ENCODE assay signal across 1 cellular context in genomic region chr4:114921790-114922581, GRCh38.
TF ChIP-seq lines count a peak whose summit lies in the region.

No MANE protein-coding gene starts in this region.

TF ChIP-seq in HEK293, 187 proteins besides CTCF, POLR2A, EP300 and RAD21 (continued from another document and continues in another):
- TF ChIP-seq ZBTB17 (tag by site-specific recombination; IDR thresholded peaks at IDR 0.05) (peak; percentile 47), MEIS1 (CRISPR knock-in tag; IDR thresholded peaks at IDR 0.05; ENCODE audit: borderline replicate concordance) (no peak), TRIM28 (IDR thresholded peaks at IDR 0.05; ENCODE audit: borderline replicate concordance, low read length) (peak; percentile 61), ZNF138 (tag by site-specific recombination; IDR thresholded peaks at IDR 0.05; ENCODE audit: borderline replicate concordance) (no peak), ZNF174 (tag by site-specific recombination; IDR thresholded peaks at IDR 0.05) (no peak), ZNF2 (tag by site-specific recombination; IDR thresholded peaks at IDR 0.05) (peak; percentile 42; the same call in 1 of the 2 replicates), ZBTB7A (tag by site-specific recombination; IDR thresholded peaks at IDR 0.05; ENCODE audit: low read depth) (no peak), ZFP69B (tag by site-specific recombination; IDR thresholded peaks at IDR 0.05) (no peak), ZNF561 (tag by site-specific recombination; IDR thresholded peaks at IDR 0.05; ENCODE audit: borderline replicate concordance) (no peak), ZNF140 (tag by site-specific recombination; IDR thresholded peaks at IDR 0.05) (no peak), ZNF211 (tag by site-specific recombination; IDR thresholded peaks at IDR 0.05; ENCODE audit: low read depth) (no peak), ZNF398 (tag by site-specific recombination; IDR thresholded peaks at IDR 0.05) (no peak), ZNF433 (tag by site-specific recombination; IDR thresholded peaks at IDR 0.05; ENCODE audit: low read depth) (no peak), ZNF658 (tag by site-specific recombination; IDR thresholded peaks at IDR 0.05) (no peak), ZNF548 (tag by site-specific recombination; IDR thresholded peaks at IDR 0.05) (no peak), ZNF510 (tag by site-specific recombination; IDR thresholded peaks at IDR 0.05; ENCODE audit: insufficient replicate concordance) (no peak), ZNF214 (tag by site-specific recombination; IDR thresholded peaks at IDR 0.05; ENCODE audit: borderline replicate concordance) (no peak), ZNF544 (tag by site-specific recombination; IDR thresholded peaks at IDR 0.05) (no peak), ZFP3 (tag by site-specific recombination; IDR thresholded peaks at IDR 0.05; ENCODE audit: low read depth) (no peak), ZNF707 (tag by site-specific recombination; IDR thresholded peaks at IDR 0.05) (no peak), TSHZ1 (tag by site-specific recombination; IDR thresholded peaks at IDR 0.05; ENCODE audit: borderline replicate concordance) (no peak), HIC1 (tag by site-specific recombination; IDR thresholded peaks at IDR 0.05) (no peak), ZNF335 (tag by site-specific recombination; conservative IDR thresholded peaks at IDR 0.05) (peak; percentile 80), ZNF701 (tag by site-specific recombination; IDR thresholded peaks at IDR 0.05) (no peak), ZNF16 (tag by site-specific recombination; IDR thresholded peaks at IDR 0.05; ENCODE audit: low read depth) (no peak), ZNF518A (tag by site-specific recombination; conservative IDR thresholded peaks at IDR 0.05; ENCODE audit: low read depth) (no peak), GLIS1 (tag by site-specific recombination; IDR thresholded peaks at IDR 0.05) (peak; percentile 51; the same call in 1 of the 2 replicates), ZNF169 (tag by site-specific recombination; IDR thresholded peaks at IDR 0.05) (no peak), REST (tag by site-specific recombination; IDR thresholded peaks at IDR 0.05) (no peak), ZNF354C (tag by site-specific recombination; IDR thresholded peaks at IDR 0.05; ENCODE audit: borderline replicate concordance, low read depth) (no peak), KLF1 (tag by site-specific recombination; IDR thresholded peaks at IDR 0.05) (no peak), FEZF1 (tag by site-specific recombination; IDR thresholded peaks at IDR 0.05) (peak; percentile 97), PRDM10 (tag by site-specific recombination; IDR thresholded peaks at IDR 0.05) (peak; percentile 21; the same call in 1 of the 2 replicates), ZBTB26 (tag by site-specific recombination; optimal IDR thresholded peaks at IDR 0.05) (peak; percentile 14), ZNF362 (tag by site-specific recombination; IDR thresholded peaks at IDR 0.05) (no peak), ZNF610 (tag by site-specific recombination; IDR thresholded peaks at IDR 0.05; ENCODE audit: borderline replicate concordance) (no peak)
